8 cellular contexts compared by ENCODE assay signal in the genomic region with DNA sequence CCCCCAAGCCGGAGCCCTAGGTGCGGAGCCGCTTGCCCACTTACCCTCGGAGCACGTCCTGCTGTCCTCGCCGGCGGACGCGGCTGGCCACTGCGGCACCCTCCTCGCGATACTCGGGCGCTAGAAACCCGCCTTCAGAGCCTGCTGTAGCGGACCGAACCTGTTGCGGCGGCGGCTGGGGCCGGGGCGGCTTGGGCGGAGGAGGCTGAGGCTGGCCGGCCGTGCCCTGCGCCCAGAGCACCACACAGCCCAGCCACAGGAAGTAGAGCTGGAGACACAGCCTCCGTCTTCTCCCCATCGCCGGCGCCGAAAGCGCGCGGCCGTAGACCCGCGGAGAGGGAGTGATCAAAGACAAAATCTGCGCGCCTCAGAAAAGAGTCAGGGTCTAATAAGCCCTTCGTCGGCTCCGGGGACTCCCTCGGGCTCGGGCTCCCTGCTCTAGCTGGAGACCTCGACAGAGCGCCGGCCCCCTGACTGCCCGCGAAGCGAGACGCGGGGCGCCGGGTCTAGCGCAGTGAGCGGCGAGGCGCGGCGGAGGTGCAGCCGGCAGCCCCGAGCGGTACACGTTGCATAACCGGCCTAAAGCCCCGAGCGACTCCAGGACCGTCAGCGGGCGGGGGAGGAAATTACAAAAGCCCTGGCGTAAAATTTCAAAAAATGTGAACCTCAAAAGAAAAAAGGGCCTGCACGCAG. TPM values are rescaled to one million over a fixed set of nuclear protein-coding genes. Genes with fewer than 3 reads are reported as not detected.
DNase-seq lines count a peak whose midpoint lies in the region; TF ChIP-seq lines count a peak whose summit lies in the region.

No MANE protein-coding gene starts in this region.

- DNase-seq in EH (ENCODE audit: low read depth) (peak; percentile 68), LHCN-M2 (ENCODE audit: low read depth) (peak; percentile 49), chondrocyte (ENCODE audit: low spot score) (peak; percentile 75), type B pancreatic cell (ENCODE audit: extremely low spot score, unreplicated experiment) (peak; percentile 73), OCI-LY7 (ENCODE audit: low spot score) (no peak), DMS114 treated with DMSO at 0.1 percent for 48 hours (lab: John Stamatoyannopoulos, UW; ENCODE audit: unreplicated experiment) (no peak), NCI-H1092 treated with DMSO at 0.1 percent for 48 hours (lab: John Stamatoyannopoulos, UW) (no peak)

- H3K9me3 Mint-ChIP-seq in chondrocyte (ENCODE audit: low read depth) (no peaks in the 10 kb centered on the region), type B pancreatic cell (no peaks in the 10 kb centered on the region)

- H3K9me2 ChIP-seq in OCI-LY7 (ENCODE audit: insufficient read depth, low read length) = no peaks in the 10 kb centered on the region

- no peaks in the 10 kb centered on the region for H3K79me2 ChIP-seq in OCI-LY7 (ENCODE audit: insufficient read depth, low read depth, low read length)

- H3K27me3 ChIP-seq in liver (ENCODE audit: control insufficient read depth in 4 of 4, insufficient read depth in 4 of 4, low read length in 3 of 4) = peaks cover 0 to 8% (median 4%) of the 10 kb centered on the region in 4 donors

- H3K4me1 ChIP-seq in liver (ENCODE audit: control insufficient read depth in 4 of 4, insufficient read depth in 4 of 4, low read length in 3 of 4) (peaks cover 6 to 22% (median 13%) of the 10 kb centered on the region in 4 donors), OCI-LY7 (ENCODE audit: insufficient read depth, low read length, poor library complexity, severe bottlenecking) (no peaks in the 10 kb centered on the region)

- H3K4me3 Mint-ChIP-seq in chondrocyte (ENCODE audit: unreplicated experiment) (peak overlapping the region; percentile 84), type B pancreatic cell (peak overlapping the region; percentile 92)

- H4K20me1 ChIP-seq in OCI-LY7 (ENCODE audit: insufficient read depth, low read length) = no peaks in the 10 kb centered on the region

- no peak for TF ChIP-seq RAD21 in liver (IDR thresholded peaks at IDR 0.05)

- H3K4me3 ChIP-seq in liver (ENCODE audit: low read depth in 1 of 3, low read length in 3 of 3) = peak overlapping the region in 2 of 3 donors; percentile 37 to 46
- H3K4me3 ChIP-seq in OCI-LY7 (ENCODE audit: low read depth, low read length, poor library complexity, severe bottlenecking) = no peak overlapping the region

- H3K27ac ChIP-seq in liver (ENCODE audit: low read depth in 1 of 2, low read length in 2 of 2) (no peak overlapping the region), OCI-LY7 (ENCODE audit: low read depth, low read length, poor library complexity, severe bottlenecking) (no peak overlapping the region)

- H2AFZ ChIP-seq in OCI-LY7 (ENCODE audit: low read length) = no peak overlapping the region

- H3K4me1 Mint-ChIP-seq in chondrocyte (ENCODE audit: low read depth) (peaks cover 41% of the 10 kb centered on the region), type B pancreatic cell (ENCODE audit: unreplicated experiment) (peaks cover 23% of the 10 kb centered on the region)

- POLR2A ChIA-PET in OCI-LY7 (lab: Charles Lee) = no interaction called here

- H3K27ac Mint-ChIP-seq in chondrocyte (ENCODE audit: unreplicated experiment) (peak overlapping the region; percentile 88), type B pancreatic cell (peak overlapping the region; percentile 65)

- H3K36me3 ChIP-seq in liver (ENCODE audit: control insufficient read depth in 4 of 4, insufficient read depth in 3 of 4, low read depth in 1 of 4, low read length in 3 of 4) (no peaks in the 10 kb centered on the region), OCI-LY7 (ENCODE audit: insufficient read depth, low read length) (no peaks in the 10 kb centered on the region)

- CTCF ChIA-PET in OCI-LY7 (lab: Charles Lee; ENCODE audit: unreplicated experiment) = no interaction called here

- no peaks in the 10 kb centered on the region for H3K9me3 ChIP-seq in liver (ENCODE audit: control insufficient read depth in 4 of 4, low read length in 3 of 4)
- H3K9me3 ChIP-seq in OCI-LY7 (ENCODE audit: low read length) = no peaks in the 10 kb centered on the region

- H3K27me3 Mint-ChIP-seq in chondrocyte (ENCODE audit: low read depth) (no peaks in the 10 kb centered on the region), type B pancreatic cell (peaks cover 14% of the 10 kb centered on the region)

- H3K36me3 Mint-ChIP-seq in chondrocyte (ENCODE audit: low read depth) (peaks cover 4% of the 10 kb centered on the region), type B pancreatic cell (peaks cover 13% of the 10 kb centered on the region)

- intact Hi-C loops in OCI-LY7 (cut with micrococcal nuclease; ENCODE audit: unreplicated experiment) = no loop called here

- H3K9ac ChIP-seq in liver (ENCODE audit: low read depth in 1 of 2, low read length in 2 of 2) = no peak overlapping the region

- TF ChIP-seq CTCF in chondrocyte (IDR thresholded peaks at IDR 0.05) (no peak), liver (IDR thresholded peaks at IDR 0.05; ENCODE audit: low read depth, low read length, missing input control) (no peak), type B pancreatic cell (conservative IDR thresholded peaks at IDR 0.05) (no peak), OCI-LY7 (conservative IDR thresholded peaks at IDR 0.05; ENCODE audit: low read length) (no peak)

- no peak overlapping the region for H3K4me2 ChIP-seq in OCI-LY7 (ENCODE audit: low read length)

- BruUV-seq in OCI-LY7 (replicated peaks; lab: Mats Ljungman, UMichigan) = no TSS peak

- 3% methylated on average over 73 of the region's 73 CpGs for WGBS in liver

TF ChIP-seq in liver, 16 proteins besides CTCF, POLR2A, EP300 and RAD21 (continues in another document):
- TF ChIP-seq, protein P1, sequence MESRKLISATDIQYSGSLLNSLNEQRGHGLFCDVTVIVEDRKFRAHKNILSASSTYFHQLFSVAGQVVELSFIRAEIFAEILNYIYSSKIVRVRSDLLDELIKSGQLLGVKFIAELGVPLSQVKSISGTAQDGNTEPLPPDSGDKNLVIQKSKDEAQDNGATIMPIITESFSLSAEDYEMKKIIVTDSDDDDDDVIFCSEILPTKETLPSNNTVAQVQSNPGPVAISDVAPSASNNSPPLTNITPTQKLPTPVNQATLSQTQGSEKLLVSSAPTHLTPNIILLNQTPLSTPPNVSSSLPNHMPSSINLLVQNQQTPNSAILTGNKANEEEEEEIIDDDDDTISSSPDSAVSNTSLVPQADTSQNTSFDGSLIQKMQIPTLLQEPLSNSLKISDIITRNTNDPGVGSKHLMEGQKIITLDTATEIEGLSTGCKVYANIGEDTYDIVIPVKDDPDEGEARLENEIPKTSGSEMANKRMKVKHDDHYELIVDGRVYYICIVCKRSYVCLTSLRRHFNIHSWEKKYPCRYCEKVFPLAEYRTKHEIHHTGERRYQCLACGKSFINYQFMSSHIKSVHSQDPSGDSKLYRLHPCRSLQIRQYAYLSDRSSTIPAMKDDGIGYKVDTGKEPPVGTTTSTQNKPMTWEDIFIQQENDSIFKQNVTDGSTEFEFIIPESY (IDR thresholded peaks at IDR 0.05) = no peak
- no peak for TF ChIP-seq ATF3 (IDR thresholded peaks at IDR 0.05)
- no peak for TF ChIP-seq FOXA1 (IDR thresholded peaks at IDR 0.05)
- TF ChIP-seq EGR1 (IDR thresholded peaks at IDR 0.05; ENCODE audit: low read depth in 2 of 2) = no peak
- no peak for TF ChIP-seq FOXA2 (IDR thresholded peaks at IDR 0.05)
- no peak for TF ChIP-seq HNF4G (IDR thresholded peaks at IDR 0.05)
- TF ChIP-seq, protein P2, sequence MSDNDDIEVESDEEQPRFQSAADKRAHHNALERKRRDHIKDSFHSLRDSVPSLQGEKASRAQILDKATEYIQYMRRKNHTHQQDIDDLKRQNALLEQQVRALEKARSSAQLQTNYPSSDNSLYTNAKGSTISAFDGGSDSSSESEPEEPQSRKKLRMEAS (IDR thresholded peaks at IDR 0.05) = no peak
- TF ChIP-seq HNF4A (conservative IDR thresholded peaks at IDR 0.05) = no peak
- no peak for TF ChIP-seq YY1 (IDR thresholded peaks at IDR 0.05)
- no peak for TF ChIP-seq SP1 (IDR thresholded peaks at IDR 0.05)
- no peak for TF ChIP-seq RXRA (IDR thresholded peaks at IDR 0.05)
- no peak for TF ChIP-seq TAF1 (conservative IDR thresholded peaks at IDR 0.05)
- TF ChIP-seq, protein P3, sequence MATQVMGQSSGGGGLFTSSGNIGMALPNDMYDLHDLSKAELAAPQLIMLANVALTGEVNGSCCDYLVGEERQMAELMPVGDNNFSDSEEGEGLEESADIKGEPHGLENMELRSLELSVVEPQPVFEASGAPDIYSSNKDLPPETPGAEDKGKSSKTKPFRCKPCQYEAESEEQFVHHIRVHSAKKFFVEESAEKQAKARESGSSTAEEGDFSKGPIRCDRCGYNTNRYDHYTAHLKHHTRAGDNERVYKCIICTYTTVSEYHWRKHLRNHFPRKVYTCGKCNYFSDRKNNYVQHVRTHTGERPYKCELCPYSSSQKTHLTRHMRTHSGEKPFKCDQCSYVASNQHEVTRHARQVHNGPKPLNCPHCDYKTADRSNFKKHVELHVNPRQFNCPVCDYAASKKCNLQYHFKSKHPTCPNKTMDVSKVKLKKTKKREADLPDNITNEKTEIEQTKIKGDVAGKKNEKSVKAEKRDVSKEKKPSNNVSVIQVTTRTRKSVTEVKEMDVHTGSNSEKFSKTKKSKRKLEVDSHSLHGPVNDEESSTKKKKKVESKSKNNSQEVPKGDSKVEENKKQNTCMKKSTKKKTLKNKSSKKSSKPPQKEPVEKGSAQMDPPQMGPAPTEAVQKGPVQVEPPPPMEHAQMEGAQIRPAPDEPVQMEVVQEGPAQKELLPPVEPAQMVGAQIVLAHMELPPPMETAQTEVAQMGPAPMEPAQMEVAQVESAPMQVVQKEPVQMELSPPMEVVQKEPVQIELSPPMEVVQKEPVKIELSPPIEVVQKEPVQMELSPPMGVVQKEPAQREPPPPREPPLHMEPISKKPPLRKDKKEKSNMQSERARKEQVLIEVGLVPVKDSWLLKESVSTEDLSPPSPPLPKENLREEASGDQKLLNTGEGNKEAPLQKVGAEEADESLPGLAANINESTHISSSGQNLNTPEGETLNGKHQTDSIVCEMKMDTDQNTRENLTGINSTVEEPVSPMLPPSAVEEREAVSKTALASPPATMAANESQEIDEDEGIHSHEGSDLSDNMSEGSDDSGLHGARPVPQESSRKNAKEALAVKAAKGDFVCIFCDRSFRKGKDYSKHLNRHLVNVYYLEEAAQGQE (IDR thresholded peaks at IDR 0.05) = no peak
- TF ChIP-seq GABPA (IDR thresholded peaks at IDR 0.05 in 1 of 2, conservative IDR thresholded peaks at IDR 0.05 in 1 of 2) = no peak
- no peak for TF ChIP-seq NR2F2 (IDR thresholded peaks at IDR 0.05)

RNA-seq across cellular contexts. Expression of gene FBN2, which starts 0.6 kb away (rescaled TPM):
- total RNA-seq in LHCN-M2 (2014; rRNA removed) (25.4 and 27.4 TPM in 2 replicates), chondrocyte (303 to 524 TPM (median 311 TPM) in 3 replicates), liver (1 to 10 TPM in 1 of 2 donors, under 1 TPM in 1; 0.84 to 4.1 TPM), type B pancreatic cell (ENCODE audit: low replicate concordance) (62.5 and 186 TPM in 2 replicates), OCI-LY7 (2022) (not detected in 2 replicates)
- polyA plus RNA-seq in LHCN-M2 (2012) = 12.6 TPM
- polyA plus RNA-seq in liver = under 1 TPM; 0.08 to 0.10 TPM
- not detected in 2 replicates for total RNA-seq in OCI-LY7 (2014; rRNA removed; shearing (Covaris generic))

Comparison
In these comparisons a context has a peak if more than half of its experiments do, and no peak if none do; other contexts are left out.
1. DNase-seq: peak in EH (single experiment), LHCN-M2 (single experiment), chondrocyte (single experiment) and type B pancreatic cell (single experiment); none in OCI-LY7 (single experiment), DMS114 treated with DMSO at 0.1 percent for 48 hours (single experiment) and NCI-H1092 treated with DMSO at 0.1 percent for 48 hours (single experiment).